In genomic region chr11:73203322-73203721, GRCh38 we compare ENCODE assay signal across 23 cellular contexts. TPM values are rescaled to one million over a fixed set of nuclear protein-coding genes. Genes with fewer than 3 reads are reported as not detected.
A peak's percentile ranks its signal among the peaks of the same experiment; 100 is the strongest.
DNase-seq lines count a peak whose midpoint lies in the region; ATAC-seq, FAIRE-seq and TF ChIP-seq lines count a peak whose summit lies in the region.
"Had no signal": no experiment of that assay in that cellular context is flagged by ENCODE, and none has a peak within 500 bp of the region (broad histone marks: within the 10 kb centered on the region; RNA-seq: fewer than 3 reads in every experiment).

No MANE protein-coding gene starts in this region.

- H3K9ac ChIP-seq in HepG2 (ENCODE audit: insufficient read depth, low read depth, low read length): no peak overlapping the region

- intact Hi-C loops in Caco-2 (cut with micrococcal nuclease; ENCODE audit: unreplicated experiment): no loop called here
- intact Hi-C loops in HepG2 (cut with micrococcal nuclease; ENCODE audit: unreplicated experiment): no loop called here
- intact Hi-C loops in sigmoid colon (cut with DNase I): no loop called here
- intact Hi-C loops in activated naive CD4-positive, alpha-beta T cell treated with anti-CD3 and anti-CD28 coated beads for 36 hours (cut with micrococcal nuclease): no loop called here

- H3K9me3 Mint-ChIP-seq in Caco-2 (ENCODE audit: unreplicated experiment): no peaks in the 10 kb centered on the region
- no peaks in the 10 kb centered on the region for H3K9me3 Mint-ChIP-seq in activated naive CD4-positive, alpha-beta T cell treated with anti-CD3 and anti-CD28 coated beads for 36 hours
- H3K9me3 Mint-ChIP-seq: GM23338 had no signal

- H3K27me3 ChIP-seq in Caco-2 (replicated peaks; ENCODE audit: control insufficient read depth, insufficient read depth, low read length) (no peaks in the 10 kb centered on the region), Peyer's patch (no peaks in the 10 kb centered on the region), HepG2 (ENCODE audit: control insufficient read depth in 1 of 2, insufficient read depth in 2 of 2, low read length in 2 of 2) (no peaks in the 10 kb centered on the region; a peak in 1 of 5 replicates), sigmoid colon (no peaks in the 10 kb centered on the region)

- H3K27ac Mint-ChIP-seq in Caco-2 (ENCODE audit: unreplicated experiment): peak overlapping the region; percentile 10
- no peak overlapping the region for H3K27ac Mint-ChIP-seq in activated naive CD4-positive, alpha-beta T cell treated with anti-CD3 and anti-CD28 coated beads for 36 hours
- H3K27ac Mint-ChIP-seq: CD4-positive, alpha-beta memory T cell; GM23338 had no signal

- TF ChIP-seq EP300 in HepG2 (IDR thresholded peaks at IDR 0.05; ENCODE audit: low read depth in 2 of 2, low read length in 2 of 2) (no peak), HepG2 (CRISPR knock-in tag; IDR thresholded peaks at IDR 0.05; ENCODE audit: borderline replicate concordance) (no peak), sigmoid colon (IDR thresholded peaks at IDR 0.05) (no peak)

- H3K9me3 ChIP-seq in Caco-2 (no peaks in the 10 kb centered on the region), Peyer's patch (no peaks in the 10 kb centered on the region), HepG2 (ENCODE audit: low read length) (no peaks in the 10 kb centered on the region), sigmoid colon (no peaks in the 10 kb centered on the region)

- no peak overlapping the region for H3K4me3 Mint-ChIP-seq in Caco-2 (ENCODE audit: unreplicated experiment)
- H3K4me3 Mint-ChIP-seq in activated naive CD4-positive, alpha-beta T cell treated with anti-CD3 and anti-CD28 coated beads for 36 hours: no peak overlapping the region
- H3K4me3 Mint-ChIP-seq: CD4-positive, alpha-beta memory T cell; GM23338 had no signal

- H3K36me3 Mint-ChIP-seq in Caco-2 (ENCODE audit: insufficient read depth, unreplicated experiment): peaks cover 20% of the 10 kb centered on the region
- no peaks in the 10 kb centered on the region for H3K36me3 Mint-ChIP-seq in activated naive CD4-positive, alpha-beta T cell treated with anti-CD3 and anti-CD28 coated beads for 36 hours (ENCODE audit: low read depth)
- H3K36me3 Mint-ChIP-seq: CD4-positive, alpha-beta memory T cell had no signal

- no peak for TF ChIP-seq RAD21 in HepG2 (CRISPR knock-in tag; IDR thresholded peaks at IDR 0.05)

- CTCF ChIA-PET in Caco-2 (lab: Charles Lee): no interaction called here
- CTCF ChIA-PET in HepG2 (lab: Yijun Ruan, JAX; ENCODE audit: low intra/inter-chr PET ratio, low total read pairs): no interaction called here
- CTCF ChIA-PET in activated naive CD4-positive, alpha-beta T cell treated with anti-CD3 and anti-CD28 coated beads for 36 hours (lab: Charles Lee): no interaction called here

- no peaks in the 10 kb centered on the region for H3K79me2 ChIP-seq in HepG2 (ENCODE audit: insufficient read depth, low read length)

- WGBS in HepG2 (ENCODE audit: low lambda C conversion rate): 2% methylated on average over 6 of the region's 6 CpGs
- WGBS in sigmoid colon, 2 donors: 82 to 89% methylated on average over 6 of the region's 6 CpGs

- H3K4me1 Mint-ChIP-seq in Caco-2 (ENCODE audit: low read depth, unreplicated experiment): peaks cover 71% of the 10 kb centered on the region
- no peaks in the 10 kb centered on the region for H3K4me1 Mint-ChIP-seq in activated naive CD4-positive, alpha-beta T cell treated with anti-CD3 and anti-CD28 coated beads for 36 hours (ENCODE audit: low read depth)
- H3K4me1 Mint-ChIP-seq: CD4-positive, alpha-beta memory T cell had no signal

- no peak overlapping the region; the same call in 1 of the 2 replicates for H3K4me2 ChIP-seq in HepG2 (ENCODE audit: low read depth, low read length)
- H3K4me2 ChIP-seq: GM23338 had no signal

- in situ Hi-C loops in HepG2 (cut with HindIII; ENCODE audit: extremely low pct_ligation_motif_present, low pct_unique_long_range_greater_than_20kb): no loop called here

- no peaks in the 10 kb centered on the region for H3K27me3 Mint-ChIP-seq in Caco-2 (ENCODE audit: insufficient read depth, unreplicated experiment)
- H3K27me3 Mint-ChIP-seq in activated naive CD4-positive, alpha-beta T cell treated with anti-CD3 and anti-CD28 coated beads for 36 hours (ENCODE audit: low read depth): peaks cover 10% of the 10 kb centered on the region

- no peak for TF ChIP-seq CTCF in Caco-2 (IDR thresholded peaks at IDR 0.05; ENCODE audit: insufficient read depth in 1 of 2, low read depth in 1 of 2, low read length in 1 of 2, severe bottlenecking in 1 of 2, unreplicated experiment in 1 of 2)
- TF ChIP-seq CTCF in Peyer's patch (IDR thresholded peaks at IDR 0.05): no peak
- TF ChIP-seq CTCF in HepG2 (CRISPR knock-in tag; IDR thresholded peaks at IDR 0.05): no peak
- no peak for TF ChIP-seq CTCF in sigmoid colon (IDR thresholded peaks at IDR 0.05)

- H3K27ac ChIP-seq in Peyer's patch (no peak overlapping the region), HepG2 (ENCODE audit: extremely low read length, insufficient read depth, low read length) (no peak overlapping the region), sigmoid colon (no peak overlapping the region)

- POLR2A ChIA-PET in Caco-2 (lab: Charles Lee) (interaction anchor here (0.6 kb wide), 1 partner anchor 9 kb away, joined by 4 read pairs; no protein-coding TSS in a partner anchor), HepG2 (lab: Yijun Ruan, JAX) (no interaction called here)

- DNase-seq in Caco-2 (peak in 1 of 2 experiments; percentile 50), Peyer's patch (peak in 2 of 3 donors; percentile 3 to 19), HepG2 (ENCODE audit: low spot score) (no peak), sigmoid colon (peak; percentile 17)
- no peak for DNase-seq in activated naive CD4-positive, alpha-beta T cell treated with anti-CD3 and anti-CD28 coated beads for 36 hours
- DNase-seq: CD4-positive, alpha-beta memory T cell; NCI-H1092; NCI-H1436 treated with DMSO at 0.1 percent for 48 hours; NCI-H2081; NCI-H2171; NCI-H345; NCI-H524; NCI-H774; Right ventricle myocardium superior; SW 1271 had no signal

- H3K4me1 ChIP-seq in Caco-2 (peaks cover 82% of the 10 kb centered on the region), Peyer's patch (peaks cover 0 to 6% (median 0%) of the 10 kb centered on the region in 4 donors), HepG2 (ENCODE audit: insufficient read depth, low read length) (peaks cover 30% of the 10 kb centered on the region), sigmoid colon (no peaks in the 10 kb centered on the region)

- BruUV-seq in Caco-2 (replicated peaks; lab: Mats Ljungman, UMichigan) (no TSS peak), HepG2 (replicated peaks; lab: Mats Ljungman, UMichigan) (no TSS peak)

- H3K36me3 ChIP-seq in Caco-2 (ENCODE audit: control insufficient read depth, insufficient read depth, low read length): no peaks in the 10 kb centered on the region
- H3K36me3 ChIP-seq in Peyer's patch: no peaks in the 10 kb centered on the region
- H3K36me3 ChIP-seq in HepG2 (replicated peaks in 1 of 2; ENCODE audit: control insufficient read depth in 1 of 2, insufficient read depth in 2 of 2, low read length in 2 of 2): no peaks in the 10 kb centered on the region
- no peaks in the 10 kb centered on the region for H3K36me3 ChIP-seq in sigmoid colon

- no peaks in the 10 kb centered on the region for H4K20me1 ChIP-seq in HepG2 (ENCODE audit: insufficient read depth, low read length)

- H3K4me3 ChIP-seq in Caco-2 (ENCODE audit: low read depth, low read length) (no peak overlapping the region), Peyer's patch (no peak overlapping the region), HepG2 (replicated peaks in 1 of 3; ENCODE audit: insufficient read depth in 1 of 3, low read depth in 2 of 3, low read length in 3 of 3) (no peak overlapping the region), sigmoid colon (no peak overlapping the region)
- H3K4me3 ChIP-seq: GM23338, K562 had no signal

- no peak overlapping the region for H2AFZ ChIP-seq in HepG2 (ENCODE audit: low read length)
- H2AFZ ChIP-seq: GM23338 had no signal

- no peak for TF ChIP-seq POLR2A in Peyer's patch (IDR thresholded peaks at IDR 0.05)
- no peak for TF ChIP-seq POLR2A in HepG2 (IDR thresholded peaks at IDR 0.05; ENCODE audit: insufficient read depth in 1 of 2, low read depth in 2 of 2, low read length in 2 of 2)
- TF ChIP-seq POLR2A in sigmoid colon (IDR thresholded peaks at IDR 0.05): no peak

- FAIRE-seq in HepG2 (lab: Jason Lieb, UNC): peak; percentile 71
- FAIRE-seq: G401.6, GM12892, K562 had no signal

- ATAC-seq in HepG2 (peak; percentile 55; the same call in 2 of the 3 replicates), GM18520 (IDR thresholded peaks at IDR 0.05; ENCODE audit: unreplicated experiment) (no peak), HG02588 (IDR thresholded peaks at IDR 0.05; ENCODE audit: unreplicated experiment) (no peak)
- ATAC-seq: GM23338, HCT116, K562 had no signal

TF ChIP-seq in HepG2, 621 proteins besides CTCF, POLR2A, EP300 and RAD21:
- no peak for TF ChIP-seq ZNF670 (CRISPR knock-in tag; IDR thresholded peaks at IDR 0.05; ENCODE audit: borderline replicate concordance)

RNA-seq across cellular contexts. Expression of gene P2RY2, which starts 14.8 kb away (rescaled TPM):
- 10.4 and 11.4 TPM in 2 replicates for total RNA-seq in Caco-2 (2022)
- total RNA-seq in Peyer's patch: 10 to 100 TPM in 3 of 4 donors, 1 to 10 TPM in 1; 6.6 to 42.7 (median 33.5) TPM
- total RNA-seq in HepG2 (2016; rRNA removed; fragmentation: Illumina TruSeq; extraction: Trizol): 3.0 and 3.1 TPM in 2 replicates
- total RNA-seq in HepG2 (2016; cell fraction: cytosol; rRNA removed; fragmentation: Illumina TruSeq; extraction: Trizol; ENCODE audit: low read depth): 0.71 and 0.91 TPM in 2 replicates
- total RNA-seq in HepG2 (2016; cell fraction: insoluble cytoplasmic fraction; rRNA removed; fragmentation: Illumina TruSeq; extraction: Trizol): 2.6 and 3.4 TPM in 2 replicates
- total RNA-seq in HepG2 (2016; cell fraction: membrane; rRNA removed; fragmentation: Illumina TruSeq; extraction: Trizol): 2.5 and 3.7 TPM in 2 replicates
- 2.9 and 3.2 TPM in 2 replicates for total RNA-seq in HepG2 (2016; cell fraction: nucleus; rRNA removed; fragmentation: Illumina TruSeq; extraction: Trizol)
- polyA plus RNA-seq in HepG2 (2011; rRNA removed): 0.95 and 1.6 TPM in 2 replicates
- polyA plus RNA-seq in HepG2 (2011; cell fraction: cytosol; rRNA removed): 1.0 and 1.1 TPM in 2 replicates
- 1.6 TPM in 2 replicates for polyA plus RNA-seq in HepG2 (2011; cell fraction: nucleus; rRNA removed)
- polyA plus RNA-seq in HepG2 (2012): 0.24 and 0.47 TPM in 2 replicates
- 0.67 and 1.3 TPM in 2 replicates for polyA plus RNA-seq in HepG2 (2016; cell fraction: cytosol; fragmentation: Illumina TruSeq; extraction: Trizol; ENCODE audit: low read depth)
- 2.5 and 3.0 TPM in 2 replicates for polyA plus RNA-seq in HepG2 (2016; cell fraction: insoluble cytoplasmic fraction; fragmentation: Illumina TruSeq; extraction: Trizol; ENCODE audit: low read depth)
- polyA plus RNA-seq in HepG2 (2016; cell fraction: membrane; fragmentation: Illumina TruSeq; extraction: Trizol; ENCODE audit: low read depth): 2.0 and 2.3 TPM in 2 replicates
- polyA plus RNA-seq in HepG2 (2016; cell fraction: nucleus; fragmentation: Illumina TruSeq; extraction: Trizol; ENCODE audit: insufficient read depth, low read depth): 2.1 and 3.2 TPM in 2 replicates
- 1.4 and 2.5 TPM in 2 replicates for polyA minus RNA-seq in HepG2 (2011; rRNA and poly(A)+ RNA removed; ENCODE audit: low replicate concordance)
- polyA minus RNA-seq in HepG2 (2011; cell fraction: cytosol; rRNA and poly(A)+ RNA removed): 0.49 and 1.5 TPM in 2 replicates
- polyA minus RNA-seq in HepG2 (2011; cell fraction: nucleus; rRNA and poly(A)+ RNA removed): 0.77 and 1.1 TPM in 2 replicates
- total RNA-seq in sigmoid colon: under 1 TPM in 1 of 4 donors, not detected in 3; 0.16 TPM
- 1 to 10 TPM; 3.0 to 6.2 (median 4.2) TPM for polyA plus RNA-seq in sigmoid colon
- not detected for total RNA-seq in activated naive CD4-positive, alpha-beta T cell treated with anti-CD3 and anti-CD28 coated beads for 36 hours
- total RNA-seq: A673; CD4-positive, alpha-beta memory T cell; K562 had no signal
- polyA plus RNA-seq: CD4-positive, alpha-beta memory T cell; K562 had no signal

Comparison
In these comparisons a context has a peak if more than half of its experiments do, and no peak if none do; other contexts are left out.
1. DNase-seq: peak in Peyer's patch (2 of 3) and sigmoid colon (single experiment); none in HepG2 (single experiment) and activated naive CD4-positive, alpha-beta T cell treated with anti-CD3 and anti-CD28 coated beads for 36 hours (single experiment).